In the genomic region with DNA sequence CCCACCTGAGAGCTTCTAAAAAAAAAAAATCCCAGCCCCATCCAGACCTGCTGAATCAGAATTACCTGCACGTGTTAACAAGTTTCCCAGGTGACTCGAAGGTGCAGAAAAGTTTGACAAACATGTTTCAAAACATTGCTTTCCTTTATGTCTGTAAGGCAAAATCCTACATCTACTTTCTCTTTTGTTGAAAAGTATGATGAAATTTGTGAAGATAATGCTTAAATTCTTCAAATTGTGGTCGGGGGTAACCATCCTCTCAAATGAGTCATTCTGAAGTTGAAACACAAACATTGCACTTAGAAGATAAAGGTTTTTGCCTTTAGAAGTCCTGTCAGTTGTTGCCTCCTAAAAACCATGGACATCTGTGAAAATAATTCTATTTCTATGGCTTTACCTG, we compare ENCODE assay signal across 22 cellular contexts.
DNase-seq lines count a peak whose midpoint lies in the region; ATAC-seq, FAIRE-seq and TF ChIP-seq lines count a peak whose summit lies in the region.
"Had no signal": no experiment of that assay in that cellular context is flagged by ENCODE, and none has a peak within 500 bp of the region (broad histone marks: within the 10 kb centered on the region; RNA-seq: fewer than 3 reads in every experiment).

No MANE protein-coding gene starts in this region.

- TF ChIP-seq CTCF in H1 (IDR thresholded peaks at IDR 0.05; ENCODE audit: control extremely low read depth in 1 of 3, insufficient read depth in 1 of 3, low read depth in 1 of 3, low read length in 3 of 3), result no peak

- ATAC-seq in HG02678 (IDR thresholded peaks at IDR 0.05; ENCODE audit: unreplicated experiment), result no peak
- ATAC-seq in activated T-cell treated with anti-CD3 and anti-CD28 coated beads, Interleukin-2, amount 50 U/mL, for 72 hours (replicated peaks in 1 of 2), result no peak
- ATAC-seq: CD8-positive, alpha-beta T cell had no signal

- H3K36me3 ChIP-seq in H1 (ENCODE audit: control insufficient read depth in 2 of 4, insufficient read depth in 4 of 4, low read length in 3 of 4), result no peaks in the 10 kb centered on the region
- no peaks in the 10 kb centered on the region for H3K36me3 ChIP-seq in mesendoderm (ENCODE audit: control insufficient read depth, insufficient read depth, low read length)
- H3K36me3 ChIP-seq: SJCRH30 had no signal

- 0 out of 2 replicates have a peak overlapping the region, but pooled peaks have one; percentile 30 for H2AFZ ChIP-seq in H1 (ENCODE audit: low read length)

- no peaks in the 10 kb centered on the region for H4K20me1 ChIP-seq in H1 (replicated peaks in 1 of 2; ENCODE audit: control insufficient read depth in 1 of 2, insufficient read depth in 2 of 2, low read length in 2 of 2)

- no peaks in the 10 kb centered on the region for H3K23me2 ChIP-seq in H1 (ENCODE audit: low read depth, low read length)

- H3K27me3 ChIP-seq in H1 (replicated peaks in 1 of 4; ENCODE audit: control insufficient read depth in 3 of 4, extremely low read depth in 1 of 4, insufficient read depth in 3 of 4, low read length in 3 of 4), result no peaks in the 10 kb centered on the region
- no peaks in the 10 kb centered on the region for H3K27me3 ChIP-seq in mesendoderm (ENCODE audit: insufficient read depth, low read length, poor library complexity)
- H3K27me3 ChIP-seq: SJCRH30 had no signal

- H4K5ac ChIP-seq in H1 (ENCODE audit: insufficient read length, low read depth, low read length), result no peak overlapping the region
- H4K5ac ChIP-seq in mesendoderm (ENCODE audit: low read length), result no peak overlapping the region

- H3K4me1 Mint-ChIP-seq in activated T-cell treated with anti-CD3 and anti-CD28 coated beads, Interleukin-2, amount 50 U/mL, for 72 hours (ENCODE audit: low read depth), result no peaks in the 10 kb centered on the region
- H3K4me1 Mint-ChIP-seq: H9 had no signal

- H3K4me1 ChIP-seq in H1 (replicated peaks in 1 of 4; ENCODE audit: control insufficient read depth in 3 of 4, insufficient read depth in 4 of 4, low read length in 3 of 4) (no peaks in the 10 kb centered on the region), mesendoderm (ENCODE audit: control insufficient read depth, low read depth, low read length) (no peaks in the 10 kb centered on the region)
- H3K4me1 ChIP-seq: SJCRH30 had no signal

- no peak for FAIRE-seq in H1 (lab: Jason Lieb, UNC)
- FAIRE-seq: GM12891 had no signal

- no peak overlapping the region for H2BK12ac ChIP-seq in H1 (ENCODE audit: low read depth, low read length)

- H4K8ac ChIP-seq in H1 (ENCODE audit: extremely low read depth, insufficient read depth, low read length) (no peak overlapping the region), mesendoderm (ENCODE audit: low read depth, low read length) (no peak overlapping the region)

- 90% methylated on average over 3 of the region's 3 CpGs; no CpG with 5 or more reads in 1 of the 2 experiments for WGBS in H1 (ENCODE audit: extremely low coverage in 1 of 2, insufficient coverage in 1 of 2, insufficient read length in 1 of 2, insufficient replicate concordance in 2 of 2, low coverage in 1 of 2, low lambda C conversion rate in 2 of 2, missing lambda C conversion rate in 1 of 2), 2 experiments
- no CpG with 5 or more reads among the region's 3 CpGs for WGBS in mesendoderm (ENCODE audit: extremely low coverage, insufficient coverage, low lambda C conversion rate)

- H3K23ac ChIP-seq in H1 (ENCODE audit: insufficient read length) (no peak overlapping the region), mesendoderm (ENCODE audit: low read length) (no peak overlapping the region)

- H3K9me3 Mint-ChIP-seq in activated T-cell treated with anti-CD3 and anti-CD28 coated beads, Interleukin-2, amount 50 U/mL, for 72 hours, result peaks cover 0 to 4% of the 10 kb centered on the region in 2 donors
- H3K9me3 Mint-ChIP-seq: H9 had no signal

- no peak for TF ChIP-seq POLR2A in H1 (IDR thresholded peaks at IDR 0.05; ENCODE audit: control extremely low read depth in 1 of 2, low read depth in 2 of 2, low read length in 2 of 2)

- no peaks in the 10 kb centered on the region for H3K36me3 Mint-ChIP-seq in activated T-cell treated with anti-CD3 and anti-CD28 coated beads, Interleukin-2, amount 50 U/mL, for 72 hours (ENCODE audit: insufficient read depth in 2 of 2)
- H3K36me3 Mint-ChIP-seq: CD8-positive, alpha-beta T cell had no signal

- no peaks in the 10 kb centered on the region for H3K79me2 ChIP-seq in H1 (ENCODE audit: control insufficient read depth in 1 of 2, insufficient read depth in 2 of 2, low read length in 2 of 2)
- no peaks in the 10 kb centered on the region for H3K79me2 ChIP-seq in mesendoderm (ENCODE audit: control insufficient read depth, insufficient read depth, low read length)

- H2BK120ac ChIP-seq in H1 (replicated peaks; ENCODE audit: low read depth, low read length) (no peak overlapping the region), mesendoderm (ENCODE audit: low read depth, low read length) (no peak overlapping the region)

- TF ChIP-seq EP300 in H1 (IDR thresholded peaks at IDR 0.05; ENCODE audit: borderline replicate concordance in 1 of 2, low read depth in 2 of 2, low read length in 2 of 2), result no peak

- CTCF ChIA-PET in H1 (lab: Charles Lee; ENCODE audit: partially characterized antibody), result interaction anchor here (1.2 kb wide), 1 partner anchor 27 kb away, joined by 4 read pairs; no protein-coding TSS in a partner anchor

- TF ChIP-seq RAD21 in H1 (IDR thresholded peaks at IDR 0.05 in 1 of 2, conservative IDR thresholded peaks at IDR 0.05 in 1 of 2; ENCODE audit: low read depth in 2 of 2, low read length in 2 of 2), result no peak

- no peaks in the 10 kb centered on the region for H3K27me3 Mint-ChIP-seq in activated T-cell treated with anti-CD3 and anti-CD28 coated beads, Interleukin-2, amount 50 U/mL, for 72 hours (ENCODE audit: low read depth)

- H3K79me1 ChIP-seq in H1 (ENCODE audit: low read depth, low read length) (no peaks in the 10 kb centered on the region), mesendoderm (ENCODE audit: low read length) (no peaks in the 10 kb centered on the region)

- peak; percentile 33 for DNase-seq in HT1080 (ENCODE audit: low read depth)
- DNase-seq in amniotic epithelial cell (ENCODE audit: low read depth), result peak; percentile 61
- DNase-seq in H1 (ENCODE audit: low read depth in 1 of 2, low spot score in 2 of 2), result no peak
- peak; percentile 10 for DNase-seq in mesendoderm
- DNase-seq in NCI-H2107 treated with DMSO at 0.1 percent for 48 hours (lab: John Stamatoyannopoulos, UW; ENCODE audit: unreplicated experiment), result no peak
- DNase-seq in stimulated activated naive CD4-positive, alpha-beta T cell (lab: John Stamatoyannopoulos, UW), result no peak
- DNase-seq in activated T-cell treated with anti-CD3 and anti-CD28 coated beads, Interleukin-2, amount 50 U/mL, for 72 hours, result no peak
- DNase-seq: AML-193; C1 segment of cervical spinal cord; CD8-positive, alpha-beta T cell; DND-41; H9; IMR-90; MV-4-11; NCI-H1105 treated with DMSO at 0.1 percent for 48 hours; NCI-H2081; NCI-H2171 treated with DMSO at 0.1 percent for 48 hours; NCI-H524 treated with DMSO at 0.1 percent for 48 hours; SJCRH30 had no signal

- H3K4me2 ChIP-seq in H1 (ENCODE audit: insufficient read depth in 1 of 2, low read depth in 2 of 2, low read length in 2 of 2), result no peak overlapping the region
- H3K4me2 ChIP-seq in mesendoderm (ENCODE audit: low read length), result no peak overlapping the region
- H3K4me2 ChIP-seq: KMS-11 had no signal

- no peak overlapping the region for H3K27ac Mint-ChIP-seq in activated T-cell treated with anti-CD3 and anti-CD28 coated beads, Interleukin-2, amount 50 U/mL, for 72 hours
- H3K27ac Mint-ChIP-seq: CD8-positive, alpha-beta T cell; H9 had no signal

- H2BK15ac ChIP-seq in H1 (ENCODE audit: low read length) (no peak overlapping the region), mesendoderm (replicated peaks; ENCODE audit: low read depth) (no peak overlapping the region)

- H3K27ac ChIP-seq in H1 (ENCODE audit: low read depth, low read length), result no peak overlapping the region
- no peak overlapping the region for H3K27ac ChIP-seq in mesendoderm (ENCODE audit: low read depth, low read length)
- H3K27ac ChIP-seq: KMS-11, SJCRH30 had no signal

- H2AK5ac ChIP-seq in H1 (ENCODE audit: low read depth, low read length) (no peak overlapping the region), mesendoderm (ENCODE audit: low read length) (no peak overlapping the region)

- H3K4me3 ChIP-seq in H1 (ENCODE audit: extremely low read depth in 1 of 4, insufficient read depth in 2 of 4, low read depth in 3 of 4, low read length in 4 of 4), result no peak overlapping the region
- H3K4me3 ChIP-seq in mesendoderm (ENCODE audit: low read length), result no peak overlapping the region
- H3K4me3 ChIP-seq: SJCRH30 had no signal

- no peak overlapping the region for H3K4me3 Mint-ChIP-seq in activated T-cell treated with anti-CD3 and anti-CD28 coated beads, Interleukin-2, amount 50 U/mL, for 72 hours
- H3K4me3 Mint-ChIP-seq: CD8-positive, alpha-beta T cell; H9 had no signal

- no peak overlapping the region for H3K18ac ChIP-seq in H1 (ENCODE audit: extremely low read depth, low read length)
- no peak overlapping the region for H3K18ac ChIP-seq in mesendoderm (ENCODE audit: low read length)

- no peak overlapping the region for H3K9ac ChIP-seq in H1 (replicated peaks in 1 of 4; ENCODE audit: extremely low read depth in 1 of 4, low read depth in 3 of 4, low read length in 3 of 4)
- H3K9ac ChIP-seq in mesendoderm (ENCODE audit: low read length), result no peak overlapping the region
- H3K9ac ChIP-seq: KMS-11 had no signal

- H3K4ac ChIP-seq in H1 (replicated peaks; ENCODE audit: insufficient read length, low read depth, low read length) (no peak overlapping the region), mesendoderm (ENCODE audit: low read depth, low read length) (no peak overlapping the region)

- no peak overlapping the region for H3K14ac ChIP-seq in H1 (ENCODE audit: insufficient read length)

- no peak overlapping the region for H2BK5ac ChIP-seq in H1 (ENCODE audit: low read depth, low read length)
- no peak overlapping the region for H2BK5ac ChIP-seq in mesendoderm (ENCODE audit: low read length)

- H4K91ac ChIP-seq in H1 (replicated peaks; ENCODE audit: insufficient read length, low read length), result no peak overlapping the region

- POLR2A ChIA-PET in H1 (lab: Charles Lee; ENCODE audit: partially characterized antibody), result no interaction called here

- no peak overlapping the region for H3K56ac ChIP-seq in H1 (replicated peaks; ENCODE audit: insufficient read length, low read depth, low read length)
- no peak overlapping the region for H3K56ac ChIP-seq in mesendoderm (ENCODE audit: low read length)

- no peak overlapping the region for H2BK20ac ChIP-seq in H1 (ENCODE audit: low read length)

- H3K9me3 ChIP-seq in H1 (ENCODE audit: insufficient read depth in 2 of 2, low read depth in 1 of 2, low read length in 1 of 2), result no peaks in the 10 kb centered on the region
- H3K9me3 ChIP-seq: SJCRH30 had no signal

TF ChIP-seq in H1, 55 proteins besides CTCF, POLR2A, EP300 and RAD21:
- no peak for TF ChIP-seq RBBP5 (IDR thresholded peaks at IDR 0.05; ENCODE audit: borderline replicate concordance, low read depth, low read length)
- no peak for TF ChIP-seq SAP30 (IDR thresholded peaks at IDR 0.05; ENCODE audit: insufficient read depth, insufficient replicate concordance, low read length)

Comparison
In these comparisons a context has a peak if more than half of its experiments do, and no peak if none do; other contexts are left out.
1. DNase-seq: peak in HT1080 (single experiment), amniotic epithelial cell (single experiment) and mesendoderm (single experiment); none in H1 (0 of 2), NCI-H2107 treated with DMSO at 0.1 percent for 48 hours (single experiment), stimulated activated naive CD4-positive, alpha-beta T cell (0 of 6) and activated T-cell treated with anti-CD3 and anti-CD28 coated beads, Interleukin-2, amount 50 U/mL, for 72 hours (0 of 2).